In the genomic region with DNA sequence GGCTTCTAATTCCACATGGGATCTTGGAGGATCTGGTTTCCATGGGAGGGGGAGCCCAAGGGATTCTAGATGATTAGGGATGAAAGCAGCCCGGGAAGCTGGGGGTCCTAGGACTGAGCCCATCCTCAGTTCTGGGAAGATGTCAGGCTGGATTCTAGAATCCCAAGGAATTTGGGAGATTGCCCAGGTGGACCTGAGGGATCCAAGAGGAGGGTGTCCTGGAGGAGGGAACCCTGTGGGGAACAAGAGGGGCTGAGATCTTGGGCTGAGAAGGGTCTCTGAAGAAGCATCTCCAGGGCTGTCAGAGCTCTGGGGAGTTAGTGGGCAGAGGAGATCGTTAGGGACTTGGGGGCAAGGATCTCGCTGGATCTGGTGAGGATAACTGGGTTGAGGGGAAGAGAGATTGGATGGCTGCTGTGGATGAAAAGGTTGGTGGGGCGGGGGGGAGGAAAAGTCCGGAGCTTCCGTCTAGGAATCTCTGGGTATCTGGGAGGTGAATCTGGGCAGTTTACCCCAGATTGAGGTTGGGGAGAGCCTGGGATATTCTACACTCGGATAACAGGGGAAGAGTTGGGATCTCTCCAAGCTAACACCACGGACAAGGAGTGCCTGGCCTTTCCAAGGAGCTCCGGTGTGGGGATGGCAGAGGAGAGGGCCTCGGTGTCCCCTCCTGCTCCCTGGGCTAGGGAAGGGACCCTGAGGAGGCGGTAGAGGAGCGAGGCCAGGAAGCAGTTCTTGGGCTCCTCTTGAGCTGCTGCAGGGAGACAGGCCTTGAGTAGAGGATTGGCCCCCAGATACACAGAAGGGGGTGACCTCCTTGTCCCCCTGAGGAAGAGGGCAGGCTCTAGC, we compare ENCODE assay signal across 6 cellular contexts. TPM values are rescaled to one million over a fixed set of nuclear protein-coding genes. Genes with fewer than 3 reads are reported as not detected.
A peak's percentile ranks its signal among the peaks of the same experiment; 100 is the strongest.
DNase-seq lines count a peak whose midpoint lies in the region; TF ChIP-seq lines count a peak whose summit lies in the region.

No MANE protein-coding gene starts in this region.

- H2AFZ ChIP-seq in Loucy (ENCODE audit: low read length), result no peak overlapping the region

- H3K27ac ChIP-seq in colonic mucosa (no peak overlapping the region), spleen (peak overlapping the region in 4 of 8 donors; percentile 95 to 97 (median 96))

- peaks cover 29% of the 10 kb centered on the region for H3K4me1 ChIP-seq in Loucy (ENCODE audit: insufficient read depth, low read length, poor library complexity, severe bottlenecking)
- H3K4me1 ChIP-seq in colonic mucosa, result no peaks in the 10 kb centered on the region
- peaks cover 7 to 45% (median 22%) of the 10 kb centered on the region in 6 donors for H3K4me1 ChIP-seq in spleen

- 79 to 88% (median 85%) methylated on average over 11 to 12 of the region's 12 CpGs for WGBS in spleen, 5 donors

- H4K20me1 ChIP-seq in Loucy (ENCODE audit: insufficient read depth, low read length, poor library complexity, severe bottlenecking), result peaks cover 14% of the 10 kb centered on the region

- H3K4me3 ChIP-seq in Loucy (ENCODE audit: low read length, poor library complexity, severe bottlenecking) (peak overlapping the region; percentile 82), colonic mucosa (peak overlapping the region; percentile 75), skeletal muscle cell (ENCODE audit: low read depth, low read length) (peak overlapping the region; percentile 62), spleen (peak overlapping the region in 4 of 8 donors; percentile 85 to 95 (median 92))

- H3K4me2 ChIP-seq in Loucy (ENCODE audit: low read depth, low read length, poor library complexity, severe bottlenecking), result peak overlapping the region; percentile 100

- no peak for TF ChIP-seq POLR2A in spleen (IDR thresholded peaks at IDR 0.05)

- DNase-seq in colonic mucosa (no peak), skeletal muscle cell (ENCODE audit: low read depth) (no peak), spleen (no peak), globus pallidus (ENCODE audit: low spot score) (no peak), HUDEP-2 (lab: John Stamatoyannopoulos, UW; ENCODE audit: unreplicated experiment in 76 of 76) (no peak)

- no peaks in the 10 kb centered on the region for H3F3A ChIP-seq in Loucy (ENCODE audit: low read depth)

- H3K79me2 ChIP-seq in Loucy (ENCODE audit: insufficient read depth, low read length), result peaks cover 40% of the 10 kb centered on the region

- H3K9ac ChIP-seq in Loucy (ENCODE audit: low read depth, low read length, poor library complexity, severe bottlenecking), result peak overlapping the region; percentile 83
- peak overlapping the region; percentile 46 to 68 for H3K9ac ChIP-seq in colonic mucosa (ENCODE audit: low read depth in 2 of 2, low read length in 2 of 2)

- no peaks in the 10 kb centered on the region for H3K9me2 ChIP-seq in Loucy (replicated peaks; ENCODE audit: low read depth, low read length)

- no peaks in the 10 kb centered on the region for H3K27me3 ChIP-seq in Loucy (ENCODE audit: insufficient read depth, low read length, poor library complexity, severe bottlenecking)
- no peaks in the 10 kb centered on the region for H3K27me3 ChIP-seq in colonic mucosa
- H3K27me3 ChIP-seq in spleen (replicated peaks in 1 of 7), result no peaks in the 10 kb centered on the region

- intact Hi-C loops in colonic mucosa (cut with DNase I), result no loop called here
- intact Hi-C loops in spleen (cut with DNase I; ENCODE audit: low total_unique reads), result no loop called here

- H3K9me3 ChIP-seq in Loucy (ENCODE audit: insufficient read depth, low read depth, low read length), result no peaks in the 10 kb centered on the region
- no peaks in the 10 kb centered on the region for H3K9me3 ChIP-seq in colonic mucosa
- H3K9me3 ChIP-seq in spleen, result no peaks in the 10 kb centered on the region

- no peak for TF ChIP-seq CTCF in Loucy (conservative IDR thresholded peaks at IDR 0.05; ENCODE audit: low read length)
- TF ChIP-seq CTCF in colonic mucosa (IDR thresholded peaks at IDR 0.05), result no peak
- TF ChIP-seq CTCF in spleen (IDR thresholded peaks at IDR 0.05 in 8 of 11, conservative IDR thresholded peaks at IDR 0.05 in 3 of 11), result no peak

- H3K36me3 ChIP-seq in Loucy (ENCODE audit: insufficient read depth, low read length) (peaks cover 5% of the 10 kb centered on the region; the same call in 1 of the 2 replicates), colonic mucosa (no peaks in the 10 kb centered on the region), spleen (peaks cover 0 to 46% (median 8%) of the 10 kb centered on the region in 6 donors)

RNA-seq across cellular contexts. Expression of a gene that starts 1.6 kb away (rescaled TPM):
- total RNA-seq in colonic mucosa (10 to 100 TPM; 21.9 to 44.8 TPM), spleen (10 to 100 TPM; 12.4 to 21.0 (median 17.8) TPM)
- 10 to 100 TPM in 1 of 3 donors, 1 to 10 TPM in 2; 4.3 to 24.7 (median 5.5) TPM for polyA plus RNA-seq in spleen

RNA-seq across cellular contexts. Expression of a gene that starts 23.8 kb away (rescaled TPM):
- 10 to 100 TPM; 14.3 to 22.1 TPM for total RNA-seq in colonic mucosa
- total RNA-seq in spleen, result 10 to 100 TPM; 20.7 to 44.8 (median 29.8) TPM
- 10 to 100 TPM; 22.2 to 26.2 (median 22.5) TPM for polyA plus RNA-seq in spleen

RNA-seq across cellular contexts. Expression of a gene that starts 28.6 kb away (rescaled TPM):
- 1 to 10 TPM in 1 of 2 donors, under 1 TPM in 1; 0.72 to 1.6 TPM for total RNA-seq in colonic mucosa
- 1 to 10 TPM in 5 of 7 donors, under 1 TPM in 1, not detected in 1; 0.68 to 3.3 (median 1.4) TPM for total RNA-seq in spleen
- polyA plus RNA-seq in spleen, result 1 to 10 TPM in 2 of 3 donors, under 1 TPM in 1; 0.61 to 1.3 (median 1.1) TPM

RNA-seq across cellular contexts. Expression of a gene that starts 31.1 kb away (rescaled TPM):
- total RNA-seq in colonic mucosa (10 to 100 TPM; 19.9 to 34.5 TPM), spleen (10 to 100 TPM; 15.5 to 24.3 (median 21.6) TPM)
- polyA plus RNA-seq in spleen, result 10 to 100 TPM; 35.6 to 38.7 (median 37.8) TPM

RNA-seq across cellular contexts. Expression of a gene that starts 32.5 kb away (rescaled TPM):
- 10 to 100 TPM; 11.6 to 15.9 TPM for total RNA-seq in colonic mucosa
- total RNA-seq in spleen, result 10 to 100 TPM; 10.1 to 24.9 (median 19.8) TPM
- 10 to 100 TPM in 1 of 3 donors, 1 to 10 TPM in 2; 4.8 to 15.0 (median 8.8) TPM for polyA plus RNA-seq in spleen
